Comparison of ENCODE assay signal across 1 cellular context in the genomic region with DNA sequence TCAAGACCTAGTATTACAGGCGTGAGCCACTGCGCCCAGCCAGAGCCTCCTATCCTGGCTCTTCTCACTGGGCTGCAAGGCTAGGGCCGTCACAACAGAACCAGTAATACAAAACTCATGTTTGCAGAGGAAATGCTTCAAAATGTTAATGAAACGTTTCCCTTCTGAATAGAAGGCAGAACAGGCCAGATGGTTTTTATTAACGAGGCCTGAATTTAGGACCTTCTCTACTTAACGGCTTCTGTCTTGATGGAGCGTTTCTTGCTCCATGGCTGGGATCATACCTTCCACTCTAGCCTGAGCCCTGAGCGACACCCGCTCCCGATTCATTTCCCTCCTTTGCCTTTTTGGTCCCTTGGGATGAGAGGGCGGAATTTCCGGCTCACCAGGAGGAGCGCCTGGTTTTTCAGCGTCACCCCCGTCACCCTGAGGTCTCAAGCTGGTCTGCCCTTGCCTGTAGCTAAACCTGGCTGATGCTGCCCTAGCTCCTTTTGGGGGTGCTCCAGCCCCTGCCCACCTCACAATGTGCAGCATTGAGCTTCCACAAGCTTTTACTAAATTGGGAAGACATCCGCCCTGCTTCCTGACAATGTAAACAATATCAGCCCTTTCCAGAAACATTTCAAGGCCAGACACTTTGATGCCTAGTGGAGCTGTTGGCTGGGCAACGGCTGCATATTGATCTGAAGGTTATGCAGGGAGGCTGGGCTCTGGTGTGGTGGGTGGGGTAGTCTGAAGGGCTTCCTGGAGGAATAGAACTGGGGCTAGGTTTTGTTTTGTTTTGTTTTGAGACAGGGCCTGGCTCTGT.
TF ChIP-seq lines count a peak whose summit lies in the region.

No MANE protein-coding gene starts in this region.

TF ChIP-seq in HepG2, 621 proteins besides CTCF, POLR2A, EP300 and RAD21 (continued from another document and continues in another):
- no peak for TF ChIP-seq ZBTB40 (IDR thresholded peaks at IDR 0.05)
- TF ChIP-seq ZBTB40 (CRISPR knock-in tag; IDR thresholded peaks at IDR 0.05) = no peak
- TF ChIP-seq ATF1 (CRISPR knock-in tag; IDR thresholded peaks at IDR 0.05) = no peak
- no peak; the same call in 1 of the 2 replicates for TF ChIP-seq HNF1A (IDR thresholded peaks at IDR 0.05; ENCODE audit: low read depth)
- peak; percentile 54; the same call in 1 of the 2 replicates for TF ChIP-seq HNF1A (CRISPR knock-in tag; IDR thresholded peaks at IDR 0.05; ENCODE audit: borderline replicate concordance)
- TF ChIP-seq PRDM15 (CRISPR knock-in tag; IDR thresholded peaks at IDR 0.05) = no peak
- TF ChIP-seq ZNF704 (CRISPR knock-in tag; IDR thresholded peaks at IDR 0.05; ENCODE audit: borderline replicate concordance) = no peak; the same call in 1 of the 2 replicates
- no peak for TF ChIP-seq ZNF10 (CRISPR knock-in tag; IDR thresholded peaks at IDR 0.05; ENCODE audit: borderline replicate concordance, low read depth)
- TF ChIP-seq ZFP1 (CRISPR knock-in tag; IDR thresholded peaks at IDR 0.05) = no peak; the same call in 1 of the 2 replicates
- no peak for TF ChIP-seq BORCS8-MEF2B (CRISPR knock-in tag; IDR thresholded peaks at IDR 0.05)
- TF ChIP-seq ZNF788 (CRISPR knock-in tag; IDR thresholded peaks at IDR 0.05; ENCODE audit: borderline replicate concordance) = peak; percentile 72; the same call in 1 of the 2 replicates
- no peak for TF ChIP-seq FLYWCH1 (CRISPR knock-in tag; IDR thresholded peaks at IDR 0.05)
- no peak for TF ChIP-seq ATF7-NPFF (CRISPR knock-in tag; IDR thresholded peaks at IDR 0.05; ENCODE audit: low read depth)
- no peak for TF ChIP-seq ZNF207 (IDR thresholded peaks at IDR 0.05; ENCODE audit: borderline replicate concordance)
- 0 out of 2 replicates have a peak, but pooled peaks have one; percentile 32 for TF ChIP-seq ZNF567 (CRISPR knock-in tag; IDR thresholded peaks at IDR 0.05; ENCODE audit: borderline replicate concordance)
- TF ChIP-seq, protein P1, sequence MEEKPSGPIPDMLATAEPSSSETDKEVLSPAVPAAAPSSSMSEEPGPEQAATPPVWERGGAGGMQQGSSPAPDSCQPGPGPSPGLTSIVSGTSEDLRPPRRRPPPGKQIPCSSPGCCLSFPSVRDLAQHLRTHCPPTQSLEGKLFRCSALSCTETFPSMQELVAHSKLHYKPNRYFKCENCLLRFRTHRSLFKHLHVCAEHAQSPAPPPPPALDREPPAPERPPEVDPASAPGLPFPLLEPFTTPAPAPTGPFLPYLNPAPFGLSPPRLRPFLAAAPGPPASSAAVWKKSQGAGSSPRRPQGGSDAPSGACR (CRISPR knock-in tag; IDR thresholded peaks at IDR 0.05) = peak; percentile 61; the same call in 1 of the 2 replicates
- no peak for TF ChIP-seq ZNF547 (CRISPR knock-in tag; IDR thresholded peaks at IDR 0.05)
- peak; percentile 96 for TF ChIP-seq SP5 (CRISPR knock-in tag; IDR thresholded peaks at IDR 0.05; ENCODE audit: borderline replicate concordance, low read depth)
- no peak for TF ChIP-seq PHB2 (IDR thresholded peaks at IDR 0.05; ENCODE audit: partially characterized antibody)
- TF ChIP-seq, protein P2, sequence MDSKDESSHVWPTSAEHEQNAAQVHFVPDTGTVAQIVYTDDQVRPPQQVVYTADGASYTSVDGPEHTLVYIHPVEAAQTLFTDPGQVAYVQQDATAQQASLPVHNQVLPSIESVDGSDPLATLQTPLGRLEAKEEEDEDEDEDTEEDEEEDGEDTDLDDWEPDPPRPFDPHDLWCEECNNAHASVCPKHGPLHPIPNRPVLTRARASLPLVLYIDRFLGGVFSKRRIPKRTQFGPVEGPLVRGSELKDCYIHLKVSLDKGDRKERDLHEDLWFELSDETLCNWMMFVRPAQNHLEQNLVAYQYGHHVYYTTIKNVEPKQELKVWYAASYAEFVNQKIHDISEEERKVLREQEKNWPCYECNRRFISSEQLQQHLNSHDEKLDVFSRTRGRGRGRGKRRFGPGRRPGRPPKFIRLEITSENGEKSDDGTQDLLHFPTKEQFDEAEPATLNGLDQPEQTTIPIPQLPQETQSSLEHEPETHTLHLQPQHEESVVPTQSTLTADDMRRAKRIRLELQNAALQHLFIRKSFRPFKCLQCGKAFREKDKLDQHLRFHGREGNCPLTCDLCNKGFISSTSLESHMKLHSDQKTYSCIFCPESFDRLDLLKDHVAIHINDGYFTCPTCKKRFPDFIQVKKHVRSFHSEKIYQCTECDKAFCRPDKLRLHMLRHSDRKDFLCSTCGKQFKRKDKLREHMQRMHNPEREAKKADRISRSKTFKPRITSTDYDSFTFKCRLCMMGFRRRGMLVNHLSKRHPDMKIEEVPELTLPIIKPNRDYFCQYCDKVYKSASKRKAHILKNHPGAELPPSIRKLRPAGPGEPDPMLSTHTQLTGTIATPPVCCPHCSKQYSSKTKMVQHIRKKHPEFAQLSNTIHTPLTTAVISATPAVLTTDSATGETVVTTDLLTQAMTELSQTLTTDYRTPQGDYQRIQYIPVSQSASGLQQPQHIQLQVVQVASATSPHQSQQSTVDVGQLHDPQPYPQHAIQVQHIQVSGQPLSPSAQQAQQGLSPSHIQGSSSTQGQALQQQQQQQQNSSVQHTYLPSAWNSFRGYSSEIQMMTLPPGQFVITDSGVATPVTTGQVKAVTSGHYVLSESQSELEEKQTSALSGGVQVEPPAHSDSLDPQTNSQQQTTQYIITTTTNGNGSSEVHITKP (CRISPR knock-in tag; IDR thresholded peaks at IDR 0.05; ENCODE audit: low read depth) = no peak; the same call in 1 of the 2 replicates
- TF ChIP-seq GLI4 (CRISPR knock-in tag; IDR thresholded peaks at IDR 0.05; ENCODE audit: borderline replicate concordance) = 0 out of 2 replicates have a peak, but pooled peaks have one; percentile 36
